In genomic region chr19:43759515-43759914, GRCh38 we compare ENCODE assay signal across 11 cellular contexts. TPM values are rescaled to one million over a fixed set of nuclear protein-coding genes. Genes with fewer than 3 reads are reported as not detected.
DNase-seq lines count a peak whose midpoint lies in the region; ATAC-seq and TF ChIP-seq lines count a peak whose summit lies in the region.
"Had no signal": no experiment of that assay in that cellular context is flagged by ENCODE, and none has a peak within 500 bp of the region (broad histone marks: within the 10 kb centered on the region; RNA-seq: fewer than 3 reads in every experiment).

No MANE protein-coding gene starts in this region.

- peaks cover 4% of the 10 kb centered on the region for H3K27me3 Mint-ChIP-seq in progenitor cell of endocrine pancreas

- DNase-seq in NCI-H1436 (lab: John Stamatoyannopoulos, UW), result peak; percentile 34
- DNase-seq in NCI-H1436 treated with DMSO at 0.1 percent for 48 hours (lab: John Stamatoyannopoulos, UW), result no peak
- peak; percentile 33 for DNase-seq in NAMALWA (ENCODE audit: low spot score)
- DNase-seq in brain microvascular endothelial cell, result peak; percentile 85
- no peak for DNase-seq in progenitor cell of endocrine pancreas (ENCODE audit: low spot score, unreplicated experiment)
- DNase-seq in effector memory CD4-positive, alpha-beta T cell, result no peak
- no peak for DNase-seq in NCI-H345 (lab: John Stamatoyannopoulos, UW)
- DNase-seq: activated naive CD8-positive, alpha-beta T cell treated with anti-CD3 and anti-CD28 coated beads, Interleukin-2, amount 50 U/mL, for 24 hours; NCI-H524 treated with DMSO at 0.1 percent for 48 hours had no signal

- H3K36me3 Mint-ChIP-seq in progenitor cell of endocrine pancreas (ENCODE audit: insufficient read depth), result no peaks in the 10 kb centered on the region

- no peaks in the 10 kb centered on the region for H3K27me3 ChIP-seq in brain microvascular endothelial cell (replicated peaks)
- no peaks in the 10 kb centered on the region for H3K27me3 ChIP-seq in effector memory CD4-positive, alpha-beta T cell (replicated peaks; ENCODE audit: control insufficient read depth, insufficient read depth, low read length, poor library complexity, severe bottlenecking)

- in situ Hi-C loops in brain microvascular endothelial cell (cut with HindIII; ENCODE audit: low pct_ligation_motif_present, low sequenced_read_pairs), result no loop called here

- H3K27ac Mint-ChIP-seq in progenitor cell of endocrine pancreas, result no peak overlapping the region
- H3K27ac Mint-ChIP-seq: activated naive CD8-positive, alpha-beta T cell treated with anti-CD3 and anti-CD28 coated beads, Interleukin-2, amount 50 U/mL, for 24 hours had no signal

- H3K4me1 ChIP-seq in effector memory CD4-positive, alpha-beta T cell (ENCODE audit: control insufficient read depth, insufficient read depth, low read length, poor library complexity, severe bottlenecking), result peaks cover 7% of the 10 kb centered on the region

- no peaks in the 10 kb centered on the region for H3K36me3 ChIP-seq in brain microvascular endothelial cell (replicated peaks)
- H3K36me3 ChIP-seq in effector memory CD4-positive, alpha-beta T cell (ENCODE audit: control insufficient read depth, insufficient read depth, low read length), result no peaks in the 10 kb centered on the region

- H3K4me3 Mint-ChIP-seq in progenitor cell of endocrine pancreas (ENCODE audit: low read depth), result no peak overlapping the region
- H3K4me3 Mint-ChIP-seq: activated naive CD8-positive, alpha-beta T cell treated with anti-CD3 and anti-CD28 coated beads, Interleukin-2, amount 50 U/mL, for 24 hours had no signal

- H3K4me1 Mint-ChIP-seq in progenitor cell of endocrine pancreas (ENCODE audit: low read depth), result peaks cover 4% of the 10 kb centered on the region

- H3K9me3 ChIP-seq in effector memory CD4-positive, alpha-beta T cell (ENCODE audit: control insufficient read depth, low read length), result no peaks in the 10 kb centered on the region

- H3K27ac ChIP-seq in brain microvascular endothelial cell, result peak overlapping the region; percentile 80
- no peak overlapping the region for H3K27ac ChIP-seq in effector memory CD4-positive, alpha-beta T cell (ENCODE audit: insufficient read depth, low read length, poor library complexity, severe bottlenecking)

- TF ChIP-seq CTCF in brain microvascular endothelial cell (IDR thresholded peaks at IDR 0.05; ENCODE audit: low read depth, low read length, missing control alignments) (peak; percentile 82), progenitor cell of endocrine pancreas (IDR thresholded peaks at IDR 0.05; ENCODE audit: unreplicated experiment) (peak; percentile 19)

- H3K4me3 ChIP-seq in brain microvascular endothelial cell (ENCODE audit: low read depth, low read length), result no peak overlapping the region
- H3K4me3 ChIP-seq in effector memory CD4-positive, alpha-beta T cell (ENCODE audit: insufficient read depth, low read depth, low read length, poor library complexity, severe bottlenecking), result no peak overlapping the region
- H3K4me3 ChIP-seq: lung had no signal

- no peaks in the 10 kb centered on the region for H3K9me3 Mint-ChIP-seq in progenitor cell of endocrine pancreas (ENCODE audit: low read depth)
- H3K9me3 Mint-ChIP-seq: activated naive CD8-positive, alpha-beta T cell treated with anti-CD3 and anti-CD28 coated beads, Interleukin-2, amount 50 U/mL, for 24 hours had no signal

- no peak for ATAC-seq in GM21447 (IDR thresholded peaks at IDR 0.05; ENCODE audit: unreplicated experiment)
- ATAC-seq: activated naive CD8-positive, alpha-beta T cell treated with anti-CD3 and anti-CD28 coated beads, Interleukin-2, amount 50 U/mL, for 24 hours had no signal

RNA-seq across cellular contexts. Expression of gene SMG9, which starts 4.8 kb away (rescaled TPM):
- 74.9 and 78.9 TPM in 2 replicates for total RNA-seq in progenitor cell of endocrine pancreas

RNA-seq across cellular contexts. Expression of gene KCNN4, which starts 21.3 kb away (rescaled TPM):
- total RNA-seq in progenitor cell of endocrine pancreas, result 0.31 and 0.34 TPM in 2 replicates

RNA-seq across cellular contexts. Expression of gene LYPD5, which starts 42.7 kb away (rescaled TPM):
- not detected in 2 replicates for total RNA-seq in progenitor cell of endocrine pancreas

RNA-seq across cellular contexts. Expression of gene IRGC, which starts 43.6 kb away (rescaled TPM):
- total RNA-seq in progenitor cell of endocrine pancreas, result not detected in 2 replicates
- total RNA-seq: lung had no signal

Comparison
In these comparisons a context has a peak if more than half of its experiments do, and no peak if none do; other contexts are left out.
1. DNase-seq: peak in NCI-H1436 (single experiment), NAMALWA (single experiment) and brain microvascular endothelial cell (single experiment); none in NCI-H1436 treated with DMSO at 0.1 percent for 48 hours (single experiment), progenitor cell of endocrine pancreas (single experiment), effector memory CD4-positive, alpha-beta T cell (0 of 3) and NCI-H345 (single experiment).